ENCODE assay signal across 25 cellular contexts in the genomic region with DNA sequence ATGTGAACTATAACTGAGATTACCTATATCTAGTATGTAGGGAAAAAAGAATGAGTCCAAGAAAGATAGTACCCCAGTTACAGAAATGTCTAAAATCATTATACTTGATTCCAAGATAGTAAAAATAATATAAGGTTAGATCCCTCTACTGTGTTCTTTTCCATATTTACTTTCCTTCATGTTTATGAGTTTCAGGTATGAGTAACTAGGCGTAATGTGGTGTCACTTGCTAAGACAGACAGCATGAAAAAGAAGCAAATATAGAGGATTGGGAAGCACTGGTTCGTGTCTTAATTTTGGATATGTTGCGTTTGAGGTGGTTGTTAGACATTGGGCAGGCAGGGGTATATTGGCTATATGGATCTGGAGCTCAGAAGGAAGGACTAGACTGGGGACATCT.
"Had no signal": no experiment of that assay in that cellular context is flagged by ENCODE, and none has a peak within 500 bp of the region (broad histone marks: within the 10 kb centered on the region; RNA-seq: fewer than 3 reads in every experiment).

No MANE protein-coding gene starts in this region.

- H3K36me3 ChIP-seq: colonic mucosa, esophagus muscularis mucosa, esophagus squamous epithelium, gastrocnemius medialis, gastroesophageal sphincter, heart left ventricle, heart right ventricle had no signal

- H3K27me3 ChIP-seq: colonic mucosa, dorsolateral prefrontal cortex, esophagus muscularis mucosa, esophagus squamous epithelium, foreskin keratinocyte, gastrocnemius medialis, gastroesophageal sphincter, heart left ventricle, heart right ventricle, hepatocyte had no signal

- H2AFZ ChIP-seq: hepatocyte had no signal

- H3K4me1 ChIP-seq: colonic mucosa, esophagus muscularis mucosa, esophagus squamous epithelium, foreskin keratinocyte, gastrocnemius medialis, gastroesophageal sphincter, heart left ventricle had no signal

- H3K27ac ChIP-seq: colonic mucosa, coronary artery, dorsolateral prefrontal cortex, epithelial cell of prostate, esophagus muscularis mucosa, esophagus squamous epithelium, foreskin keratinocyte, gastrocnemius medialis, gastroesophageal sphincter, heart left ventricle, heart right ventricle, hepatocyte had no signal

- DNase-seq: colonic mucosa; cortex of kidney; dermis blood vessel endothelial cell; dorsolateral prefrontal cortex; effector CD4-positive, alpha-beta T cell; effector CD8-positive, alpha-beta T cell; effector memory CD4-positive, alpha-beta T cell; effector memory CD8-positive, alpha-beta T cell; endodermal cell; erythroblast; esophagus squamous epithelium; foreskin fibroblast; foreskin keratinocyte; foreskin melanocyte; gastrocnemius medialis; glutamatergic neuron; head of caudate nucleus; heart left ventricle; heart right ventricle had no signal

- ATAC-seq: effector memory CD8-positive, alpha-beta T cell; esophagus mucosa; foreskin keratinocyte; gastrocnemius medialis; gastroesophageal sphincter; heart left ventricle; heart right ventricle had no signal

- H3K79me2 ChIP-seq: hepatocyte had no signal

- H3K4me2 ChIP-seq: hepatocyte had no signal

- H3K9me3 ChIP-seq: colonic mucosa, esophagus muscularis mucosa, esophagus squamous epithelium, gastrocnemius medialis, gastroesophageal sphincter, heart left ventricle, heart right ventricle had no signal

- H3K4me3 ChIP-seq: colonic mucosa, coronary artery, dorsolateral prefrontal cortex, esophagus muscularis mucosa, esophagus squamous epithelium, gastrocnemius medialis, gastroesophageal sphincter, heart left ventricle, heart right ventricle, hepatocyte had no signal
